ENCODE assay signal across 23 cellular contexts in the genomic region with DNA sequence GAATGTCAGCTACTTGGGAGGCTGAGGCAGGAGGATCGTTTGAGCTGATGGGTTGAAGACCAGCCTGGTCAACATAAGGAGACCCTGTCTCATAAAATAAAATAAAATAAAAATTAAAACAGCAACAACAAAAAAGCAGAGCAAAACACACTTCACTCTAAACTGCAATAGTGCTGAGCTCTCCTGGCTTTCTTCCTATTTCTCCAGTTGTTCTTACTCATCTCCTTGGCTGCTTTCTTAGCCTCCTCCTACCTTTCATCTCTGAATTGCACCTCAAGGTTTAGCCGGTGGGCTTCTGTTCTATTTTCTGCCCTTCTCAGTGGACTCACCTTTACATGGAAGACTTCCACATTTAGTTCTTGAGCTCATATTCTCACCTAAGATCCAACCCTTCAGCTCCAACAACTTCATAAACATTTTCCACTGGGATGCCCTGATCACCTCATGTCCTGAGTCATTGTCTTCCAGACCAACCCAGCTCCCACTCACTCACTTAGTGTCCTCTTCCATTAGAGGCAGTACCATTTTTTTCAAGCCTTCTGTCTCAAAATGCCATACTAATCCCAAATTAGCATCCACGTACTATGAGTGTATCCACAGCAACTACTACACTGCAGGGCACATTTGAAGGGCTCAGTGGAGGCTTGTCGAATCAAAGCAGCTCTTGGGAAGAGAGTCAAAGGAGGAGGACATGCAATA. TPM values are rescaled to one million over a fixed set of nuclear protein-coding genes. Genes with fewer than 3 reads are reported as not detected.
DNase-seq lines count a peak whose midpoint lies in the region; ATAC-seq and TF ChIP-seq lines count a peak whose summit lies in the region.
"Had no signal": no experiment of that assay in that cellular context is flagged by ENCODE, and none has a peak within 500 bp of the region (broad histone marks: within the 10 kb centered on the region; RNA-seq: fewer than 3 reads in every experiment).

No MANE protein-coding gene starts in this region.

- no peaks in the 10 kb centered on the region for H3K79me2 ChIP-seq in GM23338 (replicated peaks; ENCODE audit: insufficient read depth)

- no peaks in the 10 kb centered on the region for H3K36me3 ChIP-seq in GM23338 (ENCODE audit: insufficient read depth)
- H3K36me3 ChIP-seq: SJCRH30 had no signal

- H3K27me3 ChIP-seq in GM23338 (ENCODE audit: insufficient read depth): no peaks in the 10 kb centered on the region
- H3K27me3 ChIP-seq: SJCRH30 had no signal

- no peaks in the 10 kb centered on the region for H3F3A ChIP-seq in GM23338 (replicated peaks; ENCODE audit: low read depth)

- no peaks in the 10 kb centered on the region; the same call in 2 of the 3 replicates for H3K36me3 Mint-ChIP-seq in GM23338 (ENCODE audit: low read depth)
- H3K36me3 Mint-ChIP-seq: CD4-positive, alpha-beta memory T cell had no signal

- peaks cover 13% of the 10 kb centered on the region for H3K4me1 ChIP-seq in GM23338 (ENCODE audit: insufficient read depth)
- H3K4me1 ChIP-seq: A549 had no signal

- DNase-seq in GM23338 (ENCODE audit: low spot score): no peak
- peak; percentile 21 for DNase-seq in M059J (ENCODE audit: low read depth)
- DNase-seq in fibroblast of mammary gland (ENCODE audit: low read depth): peak; percentile 51
- peak; percentile 32 for DNase-seq in superior temporal gyrus (ENCODE audit: extremely low spot score)
- DNase-seq in SHP77 treated with DMSO at 0.1 percent for 48 hours (lab: John Stamatoyannopoulos, UW): no peak
- DNase-seq in epidermal melanocyte (ENCODE audit: insufficient read length, low spot score): no peak
- DNase-seq in DMS53 (lab: John Stamatoyannopoulos, UW): no peak
- DNase-seq: C1 segment of cervical spinal cord; CD4-positive, alpha-beta memory T cell; COR-L47; EL; GF-D8; KG1; NCI-H1048; NCI-H1417; NCI-H1694; NCI-H2107; NCI-H446; NCI-H524 treated with DMSO at 0.1 percent for 48 hours; NCI-H774; SJCRH30 had no signal

- no peak overlapping the region for H3K27ac ChIP-seq in GM23338 (ENCODE audit: low read depth)
- H3K27ac ChIP-seq: A549, SJCRH30 had no signal

- no peak overlapping the region for H3K4me3 ChIP-seq in GM23338
- H3K4me3 ChIP-seq in fibroblast of mammary gland (ENCODE audit: control insufficient read depth, low read depth, low read length): no peak overlapping the region
- H3K4me3 ChIP-seq: A549, SJCRH30 had no signal

- no peak overlapping the region for H3K27ac Mint-ChIP-seq in GM23338

- ATAC-seq in GM23338: no peak
- ATAC-seq: SK-N-SH treated with all-trans-retinoic acid at 6 μM for 48 hours had no signal

- peak overlapping the region; percentile 43; the same call in 1 of the 2 replicates for H2AFZ ChIP-seq in GM23338

- H3K4me2 ChIP-seq in GM23338: no peak overlapping the region
- H3K4me2 ChIP-seq: A549 had no signal

- no peaks in the 10 kb centered on the region for H4K20me1 ChIP-seq in GM23338 (replicated peaks; ENCODE audit: insufficient read depth)

- H3K9me2 ChIP-seq in GM23338 (ENCODE audit: insufficient read depth): no peaks in the 10 kb centered on the region

- H3K27me3 Mint-ChIP-seq in GM23338 (ENCODE audit: insufficient read depth, low read depth, poor library complexity): no peaks in the 10 kb centered on the region

- no peak overlapping the region for H3K4me3 Mint-ChIP-seq in GM23338

- H3K9me3 Mint-ChIP-seq in GM23338: no peaks in the 10 kb centered on the region
- H3K9me3 Mint-ChIP-seq: CD4-positive, alpha-beta memory T cell had no signal

- H3K4me1 Mint-ChIP-seq in GM23338: peaks cover 16% of the 10 kb centered on the region

- TF ChIP-seq CTCF in GM23338 (conservative IDR thresholded peaks at IDR 0.05; ENCODE audit: low read depth in 2 of 2) (no peak), fibroblast of mammary gland (conservative IDR thresholded peaks at IDR 0.05; ENCODE audit: control insufficient read depth, insufficient read depth, low read depth, low read length) (no peak)

TF ChIP-seq in GM23338, 12 proteins besides CTCF, POLR2A, EP300 and RAD21 (continues in another document):
- no peak for TF ChIP-seq POLR2AphosphoS5 (IDR thresholded peaks at IDR 0.05; ENCODE audit: low read depth)
- no peak for TF ChIP-seq ZNF462 (CRISPR knock-in tag; IDR thresholded peaks at IDR 0.05)
- TF ChIP-seq, protein P1, sequence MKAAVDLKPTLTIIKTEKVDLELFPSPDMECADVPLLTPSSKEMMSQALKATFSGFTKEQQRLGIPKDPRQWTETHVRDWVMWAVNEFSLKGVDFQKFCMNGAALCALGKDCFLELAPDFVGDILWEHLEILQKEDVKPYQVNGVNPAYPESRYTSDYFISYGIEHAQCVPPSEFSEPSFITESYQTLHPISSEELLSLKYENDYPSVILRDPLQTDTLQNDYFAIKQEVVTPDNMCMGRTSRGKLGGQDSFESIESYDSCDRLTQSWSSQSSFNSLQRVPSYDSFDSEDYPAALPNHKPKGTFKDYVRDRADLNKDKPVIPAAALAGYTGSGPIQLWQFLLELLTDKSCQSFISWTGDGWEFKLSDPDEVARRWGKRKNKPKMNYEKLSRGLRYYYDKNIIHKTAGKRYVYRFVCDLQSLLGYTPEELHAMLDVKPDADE (IDR thresholded peaks at IDR 0.05): no peak
- no peak for TF ChIP-seq CREB1 (CRISPR knock-in tag; IDR thresholded peaks at IDR 0.05; ENCODE audit: low read depth)
- no peak for TF ChIP-seq STAT1 (IDR thresholded peaks at IDR 0.05; ENCODE audit: unreplicated experiment)

RNA-seq across cellular contexts. Expression of gene TMED10, which starts 41.2 kb away (rescaled TPM):
- total RNA-seq in GM23338 (2014; rRNA removed; shearing (Covaris generic)): 196 and 237 TPM in 2 replicates
- 144 and 180 TPM in 2 replicates for polyA plus RNA-seq in GM23338 (2016; fragmentation: Nextera tagmentation; extraction: Ambion mirVana)
- total RNA-seq in M059J (2014; rRNA removed; shearing (Covaris generic)): 373 and 460 TPM in 2 replicates

Comparison
In these comparisons a context has a peak if more than half of its experiments do, and no peak if none do; other contexts are left out.
1. DNase-seq: peak in M059J (single experiment), fibroblast of mammary gland (single experiment) and superior temporal gyrus (single experiment); none in GM23338 (single experiment), SHP77 treated with DMSO at 0.1 percent for 48 hours (single experiment), epidermal melanocyte (single experiment) and DMS53 (single experiment).